In the genomic region with DNA sequence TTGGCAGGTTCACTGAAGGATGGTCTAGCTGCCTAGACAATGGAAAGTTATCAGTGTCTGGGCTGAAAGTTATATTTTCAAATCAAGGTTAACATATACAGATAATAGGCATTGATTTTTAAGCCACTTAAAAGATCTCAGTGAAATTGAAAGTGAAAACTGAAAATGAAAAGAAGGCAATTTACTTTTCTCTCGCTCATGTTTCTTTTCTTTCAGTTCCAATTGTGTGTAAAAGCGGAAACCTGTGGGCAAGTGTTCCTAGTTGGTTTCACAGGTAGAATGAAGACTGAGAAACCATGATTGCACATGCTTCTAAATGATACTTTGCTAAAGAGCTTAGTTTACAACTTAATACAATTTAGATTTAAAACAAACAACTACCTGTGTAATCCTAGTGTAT, we compare ENCODE assay signal across 12 cellular contexts.
DNase-seq lines count a peak whose midpoint lies in the region; ATAC-seq and TF ChIP-seq lines count a peak whose summit lies in the region.
"Had no signal": no experiment of that assay in that cellular context is flagged by ENCODE, and none has a peak within 500 bp of the region (broad histone marks: within the 10 kb centered on the region; RNA-seq: fewer than 3 reads in every experiment).

No MANE protein-coding gene starts in this region.

- H3K36me3 ChIP-seq in Peyer's patch, result no peaks in the 10 kb centered on the region

- peaks cover 8% of the 10 kb centered on the region for H3K4me1 Mint-ChIP-seq in activated CD4-positive, alpha-beta T cell treated with anti-CD3 and anti-CD28 coated beads for 36 hours
- peaks cover 0 to 10% (median 9%) of the 10 kb centered on the region in 3 donors for H3K4me1 Mint-ChIP-seq in T-cell

- peaks cover 1% of the 10 kb centered on the region for H3K36me3 Mint-ChIP-seq in activated CD4-positive, alpha-beta T cell treated with anti-CD3 and anti-CD28 coated beads for 36 hours (ENCODE audit: low read depth)
- H3K36me3 Mint-ChIP-seq in T-cell, result no peaks in the 10 kb centered on the region

- TF ChIP-seq CTCF in GM20000 (IDR thresholded peaks at IDR 0.05; ENCODE audit: extremely low read depth, missing control alignments) (no peak), Peyer's patch (IDR thresholded peaks at IDR 0.05) (no peak)

- H3K4me1 ChIP-seq in Peyer's patch, result no peaks in the 10 kb centered on the region

- intact Hi-C loops in activated CD4-positive, alpha-beta T cell treated with anti-CD3 and anti-CD28 coated beads for 36 hours (cut with DNase I, micrococcal nuclease), result no loop called here

- H3K4me3 Mint-ChIP-seq in activated CD4-positive, alpha-beta T cell treated with anti-CD3 and anti-CD28 coated beads for 36 hours, result no peak overlapping the region
- H3K4me3 Mint-ChIP-seq in T-cell, result peak overlapping the region in 2 of 3 donors; percentile 37 to 44
- H3K4me3 Mint-ChIP-seq: dendritic cell treated with granulocyte-macrophage colony-stimulating factor and Interleukin-4, amounts not matched to agents 40 ng/mL and 50 ng/mL, for 4 days had no signal

- H3K9me3 ChIP-seq in Peyer's patch, result no peaks in the 10 kb centered on the region

- H3K27ac ChIP-seq in Peyer's patch, result no peak overlapping the region
- H3K27ac ChIP-seq: 22Rv1 had no signal

- peak; percentile 17 for DNase-seq in activated CD4-positive, alpha-beta T cell treated with anti-CD3 and anti-CD28 coated beads for 36 hours
- DNase-seq in activated CD4-positive, alpha-beta T cell treated with anti-CD3 and anti-CD28 coated beads, Interleukin-2, amount 50 U/mL, for 48 hours, result no peak
- peak; percentile 8 for DNase-seq in GM20000 (ENCODE audit: low spot score)
- DNase-seq in T-cell, result no peak
- no peak for DNase-seq in stimulated activated CD4-positive, alpha-beta T cell treated with anti-CD3 and anti-CD28 coated beads, Interleukin-2, amount 100 ng/mL, for 48 hours
- DNase-seq in Peyer's patch, result no peak
- DNase-seq in Ammon's horn (ENCODE audit: low spot score), result no peak
- DNase-seq: activated gamma-delta T cell had no signal

- no peak for TF ChIP-seq POLR2A in Peyer's patch (IDR thresholded peaks at IDR 0.05)

- no peak overlapping the region for H3K27ac Mint-ChIP-seq in activated CD4-positive, alpha-beta T cell treated with anti-CD3 and anti-CD28 coated beads for 36 hours
- H3K27ac Mint-ChIP-seq in T-cell, result peak overlapping the region; percentile 32 to 56
- H3K27ac Mint-ChIP-seq: dendritic cell treated with granulocyte-macrophage colony-stimulating factor and Interleukin-4, amounts not matched to agents 40 ng/mL and 50 ng/mL, for 4 days had no signal

- peaks cover 38% of the 10 kb centered on the region for H3K27me3 Mint-ChIP-seq in activated CD4-positive, alpha-beta T cell treated with anti-CD3 and anti-CD28 coated beads for 36 hours
- H3K27me3 Mint-ChIP-seq in T-cell, result peaks cover 0 to 2% of the 10 kb centered on the region in 2 donors
- H3K27me3 Mint-ChIP-seq: dendritic cell treated with granulocyte-macrophage colony-stimulating factor and Interleukin-4, amounts not matched to agents 40 ng/mL and 50 ng/mL, for 4 days had no signal

- H3K4me3 ChIP-seq in Peyer's patch, result no peak overlapping the region

- CTCF ChIA-PET in activated CD4-positive, alpha-beta T cell treated with anti-CD3 and anti-CD28 coated beads for 36 hours (lab: Charles Lee), result interaction anchor here (0.6 kb wide), 1 partner anchor 64 kb away, joined by 3 read pairs; no protein-coding TSS in a partner anchor
- CTCF ChIA-PET in T-cell (lab: Charles Lee), result interaction anchor here in 1 of 2 donors (0.5 kb wide), 1 partner anchor 50 kb away, joined by 6 read pairs; no protein-coding TSS in a partner anchor

- POLR2A ChIA-PET in activated CD4-positive, alpha-beta T cell treated with anti-CD3 and anti-CD28 coated beads for 36 hours (lab: Charles Lee), result no interaction called here
- POLR2A ChIA-PET in T-cell (lab: Charles Lee), result interaction anchor here (0.5 to 0.7 kb wide), 2 partner anchors 640 to 1006 kb away, joined by 3 read pairs; no protein-coding TSS in a partner anchor

- peak; percentile 63 for ATAC-seq in activated CD4-positive, alpha-beta T cell treated with anti-CD3 and anti-CD28 coated beads for 36 hours
- ATAC-seq in HG03025 (IDR thresholded peaks at IDR 0.05; ENCODE audit: low FRiP score, unreplicated experiment) (peak; percentile 68), T-cell (replicated peaks in 1 of 4) (no peak)
- ATAC-seq: sciatic nerve had no signal

- no peaks in the 10 kb centered on the region for H3K27me3 ChIP-seq in Peyer's patch

- peaks cover 2% of the 10 kb centered on the region for H3K9me3 Mint-ChIP-seq in activated CD4-positive, alpha-beta T cell treated with anti-CD3 and anti-CD28 coated beads for 36 hours (ENCODE audit: low read depth)
- H3K9me3 Mint-ChIP-seq in T-cell, result no peaks in the 10 kb centered on the region
- H3K9me3 Mint-ChIP-seq: dendritic cell treated with granulocyte-macrophage colony-stimulating factor and Interleukin-4, amounts not matched to agents 40 ng/mL and 50 ng/mL, for 4 days had no signal

Comparison
In these comparisons a context has a peak if more than half of its experiments do, and no peak if none do; other contexts are left out.
1. DNase-seq: peak in activated CD4-positive, alpha-beta T cell treated with anti-CD3 and anti-CD28 coated beads for 36 hours (single experiment) and GM20000 (single experiment); none in activated CD4-positive, alpha-beta T cell treated with anti-CD3 and anti-CD28 coated beads, Interleukin-2, amount 50 U/mL, for 48 hours (0 of 2), T-cell (0 of 34), stimulated activated CD4-positive, alpha-beta T cell treated with anti-CD3 and anti-CD28 coated beads, Interleukin-2, amount 100 ng/mL, for 48 hours (0 of 2), Peyer's patch (0 of 3) and Ammon's horn (single experiment).
2. ATAC-seq: peak in activated CD4-positive, alpha-beta T cell treated with anti-CD3 and anti-CD28 coated beads for 36 hours (single experiment) and HG03025 (single experiment); none in T-cell (0 of 4).